Comparison of ENCODE assay signal across 8 cellular contexts in genomic region chr7:45922810-45923209, GRCh38.
DNase-seq lines count a peak whose midpoint lies in the region; ATAC-seq and TF ChIP-seq lines count a peak whose summit lies in the region.

No MANE protein-coding gene starts in this region.

- H3K27me3 ChIP-seq in mucosa of rectum (ENCODE audit: control insufficient read depth in 2 of 2, insufficient read depth in 2 of 2, low read length in 2 of 2) = peaks cover 41 to 42% of the 10 kb centered on the region in 2 donors

- peak; percentile 27 for DNase-seq in AG10803 (ENCODE audit: low read depth)
- no peak for DNase-seq in HFF-Myc (ENCODE audit: extremely low read depth, low read depth)
- peak; percentile 25 to 56 for DNase-seq in cardiac fibroblast (ENCODE audit: low read depth in 2 of 2)
- no peak for DNase-seq in activated CD4-positive, CD25-positive, alpha-beta regulatory T cell treated with anti-CD3 and anti-CD28 coated beads, Interleukin-2, amount 50 U/mL, for 72 hours
- no peak for DNase-seq in NCI-H226
- DNase-seq in Ammon's horn (ENCODE audit: low spot score) = no peak

- H3K27ac ChIP-seq in mucosa of rectum (ENCODE audit: low read depth in 2 of 2, low read length in 2 of 2) = peak overlapping the region in 1 of 2 donors; percentile 4

- H3K9ac ChIP-seq in mucosa of rectum (ENCODE audit: low read depth in 1 of 2, low read length in 2 of 2) = peak overlapping the region in 1 of 2 donors; percentile 18

- H3K36me3 ChIP-seq in mucosa of rectum (ENCODE audit: control insufficient read depth in 2 of 2, insufficient read depth in 2 of 2, low read length in 2 of 2) = no peaks in the 10 kb centered on the region

- no peak for TF ChIP-seq CTCF in AG10803 (conservative IDR thresholded peaks at IDR 0.05; ENCODE audit: low read length)
- TF ChIP-seq CTCF in HFF-Myc (IDR thresholded peaks at IDR 0.05; ENCODE audit: low read depth, low read length, missing control alignments) = no peak
- no peak for TF ChIP-seq CTCF in cardiac fibroblast (IDR thresholded peaks at IDR 0.05; ENCODE audit: low read depth, low read length)

- H3K9me3 ChIP-seq in mucosa of rectum (ENCODE audit: control insufficient read depth in 2 of 2, low read length in 2 of 2) = no peaks in the 10 kb centered on the region

- no peak for ATAC-seq in GM21390 (IDR thresholded peaks at IDR 0.05; ENCODE audit: unreplicated experiment)

- H3K4me1 ChIP-seq in mucosa of rectum (ENCODE audit: control insufficient read depth in 2 of 2, insufficient read depth in 2 of 2, low read length in 2 of 2) = peaks cover 0 to 2% of the 10 kb centered on the region in 2 donors

- H3K4me3 ChIP-seq in AG10803 (ENCODE audit: low read length) (peak overlapping the region; percentile 36), HFF-Myc (replicated peaks; ENCODE audit: low read depth, low read length) (peak overlapping the region; percentile 19), cardiac fibroblast (replicated peaks in 1 of 2; ENCODE audit: low read depth in 2 of 2, low read length in 2 of 2) (peak overlapping the region; percentile 28 to 51), mucosa of rectum (ENCODE audit: low read length in 2 of 2) (peak overlapping the region; percentile 21 to 53)

Comparison
In these comparisons a context has a peak if more than half of its experiments do, and no peak if none do; other contexts are left out.
1. DNase-seq: peak in AG10803 (single experiment) and cardiac fibroblast (2 of 2); none in HFF-Myc (single experiment), activated CD4-positive, CD25-positive, alpha-beta regulatory T cell treated with anti-CD3 and anti-CD28 coated beads, Interleukin-2, amount 50 U/mL, for 72 hours (single experiment), NCI-H226 (single experiment) and Ammon's horn (single experiment).
2. Peak in every context shown above with its lines, with median percentiles within 50 percentile points of each other: H3K4me3 ChIP-seq.